8 cellular contexts compared by ENCODE assay signal in the genomic region with DNA sequence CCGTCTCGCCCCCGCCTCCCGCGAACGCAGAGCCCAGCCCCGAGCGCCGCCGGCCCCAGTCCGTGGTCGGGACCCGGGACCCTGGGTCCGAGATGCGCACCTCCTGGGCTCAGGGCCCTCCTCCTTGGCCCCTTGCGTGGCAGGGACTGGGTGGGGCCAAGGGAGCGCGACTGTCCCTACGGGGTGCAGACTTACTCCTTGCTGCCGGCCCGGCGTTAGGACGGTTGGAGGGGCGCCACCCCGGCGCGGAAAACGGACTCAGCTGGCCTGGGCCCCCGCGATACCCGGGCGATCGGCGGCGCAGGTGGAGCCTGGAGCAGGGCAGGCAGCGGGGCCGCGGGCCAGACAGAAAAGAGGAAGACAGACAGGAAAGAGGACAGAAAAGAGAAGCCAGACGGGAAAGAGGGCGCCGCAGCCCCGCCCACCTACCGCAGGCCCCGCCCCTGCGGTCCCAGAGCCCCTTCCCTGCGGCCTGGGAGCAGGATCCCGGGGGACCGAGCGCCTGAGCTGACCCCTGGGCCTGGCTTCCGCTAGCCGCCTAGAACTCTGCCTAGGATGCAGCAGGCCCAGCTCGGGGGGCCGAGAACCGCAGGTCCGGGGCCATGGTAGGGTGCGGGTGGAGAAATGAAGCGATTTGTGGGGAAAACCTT. TPM values are rescaled to one million over a fixed set of nuclear protein-coding genes. Genes with fewer than 3 reads are reported as not detected.
DNase-seq lines count a peak whose midpoint lies in the region; ATAC-seq and TF ChIP-seq lines count a peak whose summit lies in the region.

A gene (minus strand): TSS at position 356 of the 650 bp plus-strand sequence. CDS start 1,502 bp downstream, outside the sequence.

- H3K36me3 Mint-ChIP-seq in HFFc6 (ENCODE audit: low read depth) (no peaks in the 10 kb centered on the region), memory B cell (peaks cover 3% of the 10 kb centered on the region)
- no peaks in the 10 kb centered on the region for H3K36me3 Mint-ChIP-seq in T-helper 2 cell treated with Interferon-gamma antibody and Interleukin-4, amounts not matched to agents 5 μg/mL and 100 μg/mL, for 36 hours (ENCODE audit: low read depth)

- peak within 1 kb of the TSS; percentile 43; the same call in 1 of the 2 replicates for H3K9ac ChIP-seq in DND-41 (ENCODE audit: low read depth, low read length)

- H3K4me1 Mint-ChIP-seq in HFFc6 (ENCODE audit: low read depth) (peaks cover 5% of the 10 kb centered on the region; the same call in 1 of the 2 replicates), memory B cell (peaks cover 16% of the 10 kb centered on the region)
- H3K4me1 Mint-ChIP-seq in T-helper 2 cell treated with Interferon-gamma antibody and Interleukin-4, amounts not matched to agents 5 μg/mL and 100 μg/mL, for 36 hours (ENCODE audit: low read depth), result peaks cover 4% of the 10 kb centered on the region

- H3K27ac Mint-ChIP-seq in HFFc6 (no peak within 1 kb of the TSS), memory B cell (peak within 1 kb of the TSS; percentile 75)
- H3K27ac Mint-ChIP-seq in T-helper 2 cell treated with Interferon-gamma antibody and Interleukin-4, amounts not matched to agents 5 μg/mL and 100 μg/mL, for 36 hours, result no peak within 1 kb of the TSS

- 3 to 5% methylated on average over 30 to 56 of the region's 57 CpGs for WGBS in testis, 2 donors

- no peaks in the 10 kb centered on the region for H3K79me2 ChIP-seq in DND-41 (ENCODE audit: insufficient read depth, low read length)

- intact Hi-C loops in testis (cut with DNase I; ENCODE audit: low total_unique reads), result no loop called here

- no peaks in the 10 kb centered on the region for H4K20me1 ChIP-seq in DND-41 (ENCODE audit: insufficient read depth, low read length)

- H3K36me3 ChIP-seq in DND-41 (ENCODE audit: insufficient read depth, low read length) (no peaks in the 10 kb centered on the region), testis (ENCODE audit: low read depth, missing control alignments) (no peaks in the 10 kb centered on the region)
- no peaks in the 10 kb centered on the region for H3K36me3 ChIP-seq in effector memory CD4-positive, alpha-beta T cell (ENCODE audit: control insufficient read depth, insufficient read depth, low read length)

- H3K4me1 ChIP-seq in DND-41 (ENCODE audit: insufficient read depth, low read length) (peaks cover 10% of the 10 kb centered on the region), testis (no peaks in the 10 kb centered on the region)
- H3K4me1 ChIP-seq in effector memory CD4-positive, alpha-beta T cell (ENCODE audit: control insufficient read depth, insufficient read depth, low read length, poor library complexity, severe bottlenecking), result peaks cover 11% of the 10 kb centered on the region

- H3K27me3 Mint-ChIP-seq in HFFc6 (ENCODE audit: insufficient read depth), result peaks cover 8% of the 10 kb centered on the region; the same call in 1 of the 2 replicates
- H3K27me3 Mint-ChIP-seq in T-helper 2 cell treated with Interferon-gamma antibody and Interleukin-4, amounts not matched to agents 5 μg/mL and 100 μg/mL, for 36 hours (ENCODE audit: low read depth), result peaks cover 13% of the 10 kb centered on the region
- peaks cover 4% of the 10 kb centered on the region for H3K27me3 Mint-ChIP-seq in memory B cell

- H3K4me3 Mint-ChIP-seq in HFFc6 (peak within 1 kb of the TSS; percentile 74), memory B cell (peak within 1 kb of the TSS; percentile 94)
- H3K4me3 Mint-ChIP-seq in T-helper 2 cell treated with Interferon-gamma antibody and Interleukin-4, amounts not matched to agents 5 μg/mL and 100 μg/mL, for 36 hours, result peak within 1 kb of the TSS; percentile 80

- H3K27me3 ChIP-seq in DND-41 (ENCODE audit: insufficient read depth, low read length, poor library complexity), result no peaks in the 10 kb centered on the region
- H3K27me3 ChIP-seq in effector memory CD4-positive, alpha-beta T cell (replicated peaks; ENCODE audit: control insufficient read depth, insufficient read depth, low read length, poor library complexity, severe bottlenecking), result no peaks in the 10 kb centered on the region
- no peaks in the 10 kb centered on the region for H3K27me3 ChIP-seq in testis

- no peak for TF ChIP-seq CTCF in DND-41 (IDR thresholded peaks at IDR 0.05; ENCODE audit: borderline replicate concordance, extremely low read depth, low read length, poor library complexity, severe bottlenecking)
- no peak for TF ChIP-seq CTCF in HFFc6 (IDR thresholded peaks at IDR 0.05)
- no peak for TF ChIP-seq CTCF in testis (IDR thresholded peaks at IDR 0.05)

- no peak within 1 kb of the TSS for H3K27ac ChIP-seq in DND-41 (ENCODE audit: low read length)
- peak within 1 kb of the TSS; percentile 60 for H3K27ac ChIP-seq in effector memory CD4-positive, alpha-beta T cell (ENCODE audit: insufficient read depth, low read length, poor library complexity, severe bottlenecking)
- peak within 1 kb of the TSS; percentile 22 to 57 for H3K27ac ChIP-seq in testis

- no peaks in the 10 kb centered on the region for H3K9me3 Mint-ChIP-seq in HFFc6
- no peaks in the 10 kb centered on the region for H3K9me3 Mint-ChIP-seq in T-helper 2 cell treated with Interferon-gamma antibody and Interleukin-4, amounts not matched to agents 5 μg/mL and 100 μg/mL, for 36 hours
- H3K9me3 Mint-ChIP-seq in memory B cell, result no peaks in the 10 kb centered on the region

- H3K9me3 ChIP-seq in DND-41 (ENCODE audit: insufficient read depth, low read length, severe bottlenecking) (no peaks in the 10 kb centered on the region), testis (no peaks in the 10 kb centered on the region)
- no peaks in the 10 kb centered on the region for H3K9me3 ChIP-seq in effector memory CD4-positive, alpha-beta T cell (ENCODE audit: control insufficient read depth, low read length)

- peak; percentile 75 for ATAC-seq in DND-41 (ENCODE audit: insufficient read depth, low read depth)
- peak; percentile 81 for ATAC-seq in memory B cell (ENCODE audit: low read depth)
- ATAC-seq in HG03039 (IDR thresholded peaks at IDR 0.05; ENCODE audit: unreplicated experiment), result no peak

- DNase-seq in DND-41 (peak; percentile 44), HFFc6 (no peak), memory B cell (ENCODE audit: low spot score in 2 of 2) (peak in 1 of 2 donors; percentile 47), testis (peak; percentile 61), NCI-H2029 (lab: John Stamatoyannopoulos, UW) (no peak)
- DNase-seq in T-helper 2 cell treated with Interferon-gamma antibody and Interleukin-4, amounts not matched to agents 5 μg/mL and 100 μg/mL, for 36 hours (ENCODE audit: low spot score), result no peak
- peak in 1 of 3 donors; percentile 38 for DNase-seq in effector memory CD4-positive, alpha-beta T cell

- H3K4me2 ChIP-seq in DND-41 (ENCODE audit: insufficient read depth, low read length), result peak within 1 kb of the TSS; percentile 64

- H3K4me3 ChIP-seq in DND-41 (ENCODE audit: low read depth in 1 of 2, low read length in 2 of 2) (peak within 1 kb of the TSS in 1 of 2 experiments; percentile 46; a peak in 2 of 4 replicates), testis (peak within 1 kb of the TSS; percentile 65 to 67)
- peak within 1 kb of the TSS; percentile 78 for H3K4me3 ChIP-seq in effector memory CD4-positive, alpha-beta T cell (ENCODE audit: insufficient read depth, low read depth, low read length, poor library complexity, severe bottlenecking)

- TF ChIP-seq POLR2A in testis (IDR thresholded peaks at IDR 0.05), result no peak

- H2AFZ ChIP-seq in DND-41 (ENCODE audit: low read depth, low read length), result peak within 1 kb of the TSS; percentile 49

RNA-seq across cellular contexts. Expression of the gene that starts here (rescaled TPM):
- 1 to 10 TPM; 1.1 to 2.8 (median 1.7) TPM for total RNA-seq in HFFc6 (2021; fragmentation: NEBNext Ultra II Directional; extraction: Animal tissue kit (Norgen Biotek cat#: 25700))
- 10 to 100 TPM in 1 of 2 donors, 1 to 10 TPM in 1; 5.6 to 11.2 TPM for total RNA-seq in testis
- 4.0 TPM for polyA plus RNA-seq in testis (ENCODE audit: insufficient read depth, low read depth, low replicate concordance)

Comparison
In these comparisons a context has a peak if more than half of its experiments do, and no peak if none do; other contexts are left out.
1. DNase-seq: peak in DND-41 (single experiment) and testis (single experiment); none in HFFc6 (single experiment), T-helper 2 cell treated with Interferon-gamma antibody and Interleukin-4, amounts not matched to agents 5 μg/mL and 100 μg/mL, for 36 hours (single experiment) and NCI-H2029 (single experiment).
2. Peak in every context shown above with its lines, with median percentiles within 50 percentile points of each other: H3K4me3 Mint-ChIP-seq.